ENCODE assay signal across 22 cellular contexts in genomic region chr1:174777262-174777661, GRCh38.
"Had no signal": no experiment of that assay in that cellular context is flagged by ENCODE, and none has a peak within 500 bp of the region (broad histone marks: within the 10 kb centered on the region; RNA-seq: fewer than 3 reads in every experiment).

No MANE protein-coding gene starts in this region.

- DNase-seq: cortex of kidney; dorsolateral prefrontal cortex; effector CD8-positive, alpha-beta T cell; gastrocnemius medialis; heart right ventricle; hypothalamus; kidney glomerular epithelial cell; mammary epithelial cell; mucosa of descending colon; natural killer cell; posterior cingulate gyrus; spleen; stimulated activated CD4-positive, alpha-beta T cell treated with anti-CD3 and anti-CD28 coated beads, Interleukin-15, amount 100 ng/mL, for 24 hours; stimulated activated CD4-positive, alpha-beta T cell treated with anti-CD3 and anti-CD28 coated beads, Interleukin-1b, Interleukin-23, amount 100 ng/mL, for 48 hours; stimulated activated CD4-positive, alpha-beta T cell treated with anti-CD3 and anti-CD28 coated beads, Interleukin-4, amount 100 ng/mL, for 24 hours; stomach; substantia nigra; transverse colon had no signal

- H3K36me3 ChIP-seq: gastrocnemius medialis, heart right ventricle, spleen, stomach, thoracic aorta, transverse colon had no signal

- H3K4me3 ChIP-seq: dorsolateral prefrontal cortex, gastrocnemius medialis, heart right ventricle, mucosa of descending colon, spleen, stomach, thoracic aorta, transverse colon had no signal

- ATAC-seq: gastrocnemius medialis; heart right ventricle; mucosa of descending colon; natural killer cell; sciatic nerve; stimulated activated memory B cell treated with anti-CD40 and anti-IgM and Interleukin-4, amounts not matched to agents 10 μg/mL and 1 μg/mL and 100 μg/mL, for 72 hours had no signal

- H3K27ac ChIP-seq: dorsolateral prefrontal cortex, gastrocnemius medialis, heart right ventricle, spleen, stomach, thoracic aorta, transverse colon had no signal

- FAIRE-seq: islet of Langerhans had no signal

- H3K9me3 ChIP-seq: gastrocnemius medialis, mucosa of descending colon, spleen, stomach, thoracic aorta, transverse colon had no signal

- H3K4me1 ChIP-seq: gastrocnemius medialis, heart right ventricle, stomach, transverse colon had no signal
